17 cellular contexts compared by ENCODE assay signal in the genomic region with DNA sequence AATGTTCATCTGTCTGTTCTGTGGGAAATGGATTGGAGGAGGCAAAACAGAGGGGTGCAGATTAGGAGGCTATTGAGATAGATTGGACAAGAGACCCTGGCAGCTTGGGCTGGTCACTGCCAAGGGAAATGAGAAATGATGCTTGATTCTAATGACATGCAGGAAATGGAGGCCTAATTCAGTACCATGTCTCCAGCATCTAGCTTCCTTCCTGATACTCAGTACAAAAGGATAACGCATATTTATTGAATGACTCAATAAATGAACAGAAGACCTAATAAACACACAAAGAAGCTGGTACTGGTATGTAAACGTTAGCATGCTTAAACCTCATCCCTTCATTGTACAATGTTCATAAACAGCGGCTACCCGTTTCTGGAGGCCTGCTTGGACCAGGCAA.
DNase-seq lines count a peak whose midpoint lies in the region; ATAC-seq and TF ChIP-seq lines count a peak whose summit lies in the region.
"Had no signal": no experiment of that assay in that cellular context is flagged by ENCODE, and none has a peak within 500 bp of the region (broad histone marks: within the 10 kb centered on the region; RNA-seq: fewer than 3 reads in every experiment).

No MANE protein-coding gene starts in this region.

- H3K27me3 Mint-ChIP-seq in glutamatergic neuron (ENCODE audit: unreplicated experiment) = peaks cover 2% of the 10 kb centered on the region
- H3K27me3 Mint-ChIP-seq in activated CD8-positive, alpha-beta memory T cell treated with anti-CD3 and anti-CD28 coated beads, Interleukin-2, amount 10 ng/mL, durations not matched to agents 7 days and 5 days = no peaks in the 10 kb centered on the region

- H3K4me3 Mint-ChIP-seq in glutamatergic neuron (ENCODE audit: unreplicated experiment) = no peak overlapping the region
- no peak overlapping the region for H3K4me3 Mint-ChIP-seq in activated CD8-positive, alpha-beta memory T cell treated with anti-CD3 and anti-CD28 coated beads, Interleukin-2, amount 10 ng/mL, durations not matched to agents 7 days and 5 days
- H3K4me3 Mint-ChIP-seq: B cell; CD8-positive, alpha-beta T cell; H9 had no signal

- intact Hi-C loops in head of caudate nucleus (cut with DNase I) = no loop called here

- TF ChIP-seq CTCF in glutamatergic neuron (IDR thresholded peaks at IDR 0.05; ENCODE audit: partially characterized antibody, unreplicated experiment) = no peak

- CTCF ChIA-PET in activated CD8-positive, alpha-beta memory T cell treated with anti-CD3 and anti-CD28 coated beads, Interleukin-2, amount 10 ng/mL, durations not matched to agents 7 days and 5 days (lab: Charles Lee) = no interaction called here

- peaks cover 12% of the 10 kb centered on the region for H3K4me1 Mint-ChIP-seq in glutamatergic neuron (ENCODE audit: low read depth, unreplicated experiment)
- H3K4me1 Mint-ChIP-seq in activated CD8-positive, alpha-beta memory T cell treated with anti-CD3 and anti-CD28 coated beads, Interleukin-2, amount 10 ng/mL, durations not matched to agents 7 days and 5 days = no peaks in the 10 kb centered on the region
- H3K4me1 Mint-ChIP-seq: B cell had no signal

- DNase-seq in DMS53 (lab: John Stamatoyannopoulos, UW) = peak; percentile 39
- DNase-seq in DMS53 treated with DMSO at 0.1 percent for 48 hours (lab: John Stamatoyannopoulos, UW; ENCODE audit: unreplicated experiment) = no peak
- DNase-seq in glutamatergic neuron = no peak
- DNase-seq in pulmonary artery endothelial cell (ENCODE audit: low read depth, low spot score) = peak; percentile 71
- DNase-seq in COLO668 (lab: John Stamatoyannopoulos, UW; ENCODE audit: unreplicated experiment) = no peak
- DNase-seq in head of caudate nucleus = no peak
- no peak for DNase-seq in activated CD8-positive, alpha-beta memory T cell treated with anti-CD3 and anti-CD28 coated beads, Interleukin-2, amount 10 ng/mL, durations not matched to agents 7 days and 5 days
- DNase-seq: 8988T; CD8-positive, alpha-beta T cell; COR-L47; DMS 273 treated with DMSO at 0.1 percent for 48 hours; DND-41; EL; H9; IMR-90 had no signal

- ATAC-seq in activated CD8-positive, alpha-beta memory T cell treated with anti-CD3 and anti-CD28 coated beads, Interleukin-2, amount 10 ng/mL, durations not matched to agents 7 days and 5 days = no peak
- ATAC-seq: CD8-positive, alpha-beta T cell; GM12878 had no signal

- peaks cover 5% of the 10 kb centered on the region for H3K36me3 Mint-ChIP-seq in glutamatergic neuron (ENCODE audit: unreplicated experiment)
- no peaks in the 10 kb centered on the region for H3K36me3 Mint-ChIP-seq in activated CD8-positive, alpha-beta memory T cell treated with anti-CD3 and anti-CD28 coated beads, Interleukin-2, amount 10 ng/mL, durations not matched to agents 7 days and 5 days
- H3K36me3 Mint-ChIP-seq: CD8-positive, alpha-beta T cell had no signal

- H3K27ac Mint-ChIP-seq in glutamatergic neuron (ENCODE audit: unreplicated experiment) = peak overlapping the region; percentile 28
- no peak overlapping the region for H3K27ac Mint-ChIP-seq in activated CD8-positive, alpha-beta memory T cell treated with anti-CD3 and anti-CD28 coated beads, Interleukin-2, amount 10 ng/mL, durations not matched to agents 7 days and 5 days
- H3K27ac Mint-ChIP-seq: B cell; CD8-positive, alpha-beta T cell; H9 had no signal

- peaks cover 3% of the 10 kb centered on the region for H3K9me3 Mint-ChIP-seq in glutamatergic neuron (ENCODE audit: unreplicated experiment)
- H3K9me3 Mint-ChIP-seq in activated CD8-positive, alpha-beta memory T cell treated with anti-CD3 and anti-CD28 coated beads, Interleukin-2, amount 10 ng/mL, durations not matched to agents 7 days and 5 days (ENCODE audit: low read depth) = no peaks in the 10 kb centered on the region
- H3K9me3 Mint-ChIP-seq: CD8-positive, alpha-beta T cell had no signal

Comparison
In these comparisons a context has a peak if more than half of its experiments do, and no peak if none do; other contexts are left out.
1. DNase-seq: peak in DMS53 (single experiment) and pulmonary artery endothelial cell (single experiment); none in DMS53 treated with DMSO at 0.1 percent for 48 hours (single experiment), glutamatergic neuron (single experiment), COLO668 (single experiment), head of caudate nucleus (0 of 42) and activated CD8-positive, alpha-beta memory T cell treated with anti-CD3 and anti-CD28 coated beads, Interleukin-2, amount 10 ng/mL, durations not matched to agents 7 days and 5 days (single experiment).